Comparison of ENCODE assay signal across 23 cellular contexts in genomic region chr5:1034421-1034905, GRCh38. TPM values are rescaled to one million over a fixed set of nuclear protein-coding genes. Genes with fewer than 3 reads are reported as not detected.
"Had no signal": no experiment of that assay in that cellular context is flagged by ENCODE, and none has a peak within 500 bp of the region (broad histone marks: within the 10 kb centered on the region; RNA-seq: fewer than 3 reads in every experiment).

No MANE protein-coding gene starts in this region.

- H3K36me3 ChIP-seq: left lung, uterus had no signal

- H3K4me1 ChIP-seq: heart left ventricle, left lung, uterus had no signal

- H3K9me3 ChIP-seq: heart left ventricle, left lung, uterus had no signal

- H3K27me3 ChIP-seq: uterus had no signal

- H3K27ac Mint-ChIP-seq: activated CD4-positive, alpha-beta memory T cell treated with anti-CD3 and anti-CD28 coated beads, Interleukin-2, amount 10 ng/mL, durations not matched to agents 7 days and 5 days; activated CD4-positive, alpha-beta T cell treated with anti-CD3 and anti-CD28 coated beads, Interleukin-2, amount 10 ng/mL, durations not matched to agents 7 days and 5 days; activated naive CD4-positive, alpha-beta T cell treated with anti-CD3 and anti-CD28 coated beads, Interleukin-2, amount 50 U/mL, for 72 hours; activated T-helper 2 cell treated with anti-CD3 and anti-CD28 coated beads, Interferon-gamma antibody, Interleukin-2, Interleukin-4, amounts not matched to agents 10 μg/mL and 5 μg/mL and 100 μg/mL, durations not matched to agents 14 hours and 24 hours and 36 hours; effector memory CD8-positive, alpha-beta T cell; mesothelial cell of epicardium; naive B cell; stimulated activated effector memory CD8-positive, alpha-beta T cell treated with anti-CD3 and anti-CD28 coated beads, Interleukin-12 subunit alpha, Interleukin-12 subunit beta, amount 100 ng/mL, for 72 hours; stimulated activated naive CD8-positive, alpha-beta T cell treated with anti-CD3 and anti-CD28 coated beads, Interleukin-15, Interleukin-2, amounts not matched to agents 100 ng/mL and 50 ng/mL, for 24 hours; type B pancreatic cell had no signal

- H3K27ac ChIP-seq: heart left ventricle, left lung, uterus had no signal

- H3K4me1 Mint-ChIP-seq: mesothelial cell of epicardium had no signal

- H3K27me3 Mint-ChIP-seq: activated CD4-positive, alpha-beta memory T cell treated with anti-CD3 and anti-CD28 coated beads, Interleukin-2, amount 10 ng/mL, durations not matched to agents 7 days and 5 days; activated CD4-positive, alpha-beta T cell treated with anti-CD3 and anti-CD28 coated beads, Interleukin-2, amount 10 ng/mL, durations not matched to agents 7 days and 5 days; stimulated activated naive CD8-positive, alpha-beta T cell treated with anti-CD3 and anti-CD28 coated beads, Interleukin-15, Interleukin-2, amounts not matched to agents 100 ng/mL and 50 ng/mL, for 24 hours; type B pancreatic cell had no signal

- ATAC-seq: activated naive CD4-positive, alpha-beta T cell treated with anti-CD3 and anti-CD28 coated beads, Interleukin-2, amount 50 U/mL, for 72 hours; effector memory CD8-positive, alpha-beta T cell; heart left ventricle; left lung; sciatic nerve; stimulated activated effector memory CD8-positive, alpha-beta T cell treated with anti-CD3 and anti-CD28 coated beads, Interleukin-12 subunit alpha, Interleukin-12 subunit beta, amount 100 ng/mL, for 72 hours had no signal

- H3K36me3 Mint-ChIP-seq: activated naive CD4-positive, alpha-beta T cell treated with anti-CD3 and anti-CD28 coated beads, Interleukin-2, amount 50 U/mL, for 72 hours; naive B cell; stimulated activated effector memory CD8-positive, alpha-beta T cell treated with anti-CD3 and anti-CD28 coated beads, Interleukin-12 subunit alpha, Interleukin-12 subunit beta, amount 100 ng/mL, for 72 hours had no signal

- DNase-seq: activated CD4-positive, alpha-beta memory T cell treated with anti-CD3 and anti-CD28 coated beads, Interleukin-2, amount 10 ng/mL, durations not matched to agents 7 days and 5 days; activated CD4-positive, alpha-beta T cell treated with anti-CD3 and anti-CD28 coated beads for 1 hour; activated CD4-positive, alpha-beta T cell treated with anti-CD3 and anti-CD28 coated beads, Interleukin-2, amount 10 ng/mL, durations not matched to agents 7 days and 5 days; activated T-cell treated with anti-CD3 and anti-CD28 coated beads, Interleukin-2, amount 50 U/mL, for 48 hours; cerebellar nuclear complex; cortex of kidney; effector memory CD8-positive, alpha-beta T cell; kidney glomerular epithelial cell; naive B cell; occipital lobe; small intestine; stimulated activated CD4-positive, alpha-beta T cell treated with anti-CD3 and anti-CD28 coated beads, Interleukin-4, amount 100 ng/mL, for 24 hours; uterus had no signal

- H3K4me3 ChIP-seq: heart left ventricle, left lung, uterus had no signal

- H3K9me3 Mint-ChIP-seq: activated CD4-positive, alpha-beta T cell treated with anti-CD3 and anti-CD28 coated beads, Interleukin-2, amount 10 ng/mL, durations not matched to agents 7 days and 5 days; activated naive CD4-positive, alpha-beta T cell treated with anti-CD3 and anti-CD28 coated beads, Interleukin-2, amount 50 U/mL, for 72 hours; activated T-helper 2 cell treated with anti-CD3 and anti-CD28 coated beads, Interferon-gamma antibody, Interleukin-2, Interleukin-4, amounts not matched to agents 10 μg/mL and 5 μg/mL and 100 μg/mL, durations not matched to agents 14 hours and 24 hours and 36 hours; effector memory CD8-positive, alpha-beta T cell; mesothelial cell of epicardium; stimulated activated effector memory CD8-positive, alpha-beta T cell treated with anti-CD3 and anti-CD28 coated beads, Interleukin-12 subunit alpha, Interleukin-12 subunit beta, amount 100 ng/mL, for 72 hours; stimulated activated naive CD8-positive, alpha-beta T cell treated with anti-CD3 and anti-CD28 coated beads, Interleukin-15, Interleukin-2, amounts not matched to agents 100 ng/mL and 50 ng/mL, for 24 hours; type B pancreatic cell had no signal

- H3K4me3 Mint-ChIP-seq: activated CD4-positive, alpha-beta memory T cell treated with anti-CD3 and anti-CD28 coated beads, Interleukin-2, amount 10 ng/mL, durations not matched to agents 7 days and 5 days; activated CD4-positive, alpha-beta T cell treated with anti-CD3 and anti-CD28 coated beads, Interleukin-2, amount 10 ng/mL, durations not matched to agents 7 days and 5 days; effector memory CD8-positive, alpha-beta T cell; mesothelial cell of epicardium; stimulated activated effector memory CD8-positive, alpha-beta T cell treated with anti-CD3 and anti-CD28 coated beads, Interleukin-12 subunit alpha, Interleukin-12 subunit beta, amount 100 ng/mL, for 72 hours; stimulated activated naive CD8-positive, alpha-beta T cell treated with anti-CD3 and anti-CD28 coated beads, Interleukin-15, Interleukin-2, amounts not matched to agents 100 ng/mL and 50 ng/mL, for 24 hours; type B pancreatic cell had no signal

RNA-seq across cellular contexts. Expression of gene NKD2, which starts 25.9 kb away (rescaled TPM):
- polyA plus RNA-seq: fibroblast of lung had no signal
